Comparison of ENCODE assay signal across 18 cellular contexts in genomic region chr19:33297401-33298145, GRCh38. TPM values are rescaled to one million over a fixed set of nuclear protein-coding genes. Genes with fewer than 3 reads are reported as not detected.
DNase-seq lines count a peak whose midpoint lies in the region; ATAC-seq and TF ChIP-seq lines count a peak whose summit lies in the region.
"Had no signal": no experiment of that assay in that cellular context is flagged by ENCODE, and none has a peak within 500 bp of the region (broad histone marks: within the 10 kb centered on the region; RNA-seq: fewer than 3 reads in every experiment).

No MANE protein-coding gene starts in this region.

- no peaks in the 10 kb centered on the region for H3K36me3 Mint-ChIP-seq in activated CD8-positive, alpha-beta memory T cell treated with anti-CD3 and anti-CD28 coated beads, Interleukin-2, amount 10 ng/mL, durations not matched to agents 7 days and 5 days
- H3K36me3 Mint-ChIP-seq: CD8-positive, alpha-beta T cell; stimulated activated effector memory CD8-positive, alpha-beta T cell treated with anti-CD3 and anti-CD28 coated beads, Interleukin-12 subunit alpha, Interleukin-12 subunit beta, amount 100 ng/mL, for 72 hours had no signal

- no peak overlapping the region for H3K4me3 Mint-ChIP-seq in activated CD8-positive, alpha-beta memory T cell treated with anti-CD3 and anti-CD28 coated beads, Interleukin-2, amount 10 ng/mL, durations not matched to agents 7 days and 5 days
- H3K4me3 Mint-ChIP-seq: activated CD4-positive, alpha-beta T cell treated with anti-CD3 and anti-CD28 coated beads for 36 hours; CD8-positive, alpha-beta T cell; stimulated activated effector memory CD8-positive, alpha-beta T cell treated with anti-CD3 and anti-CD28 coated beads, Interleukin-12 subunit alpha, Interleukin-12 subunit beta, amount 100 ng/mL, for 72 hours had no signal

- H3K4me3 ChIP-seq in mucosa of descending colon (no peak overlapping the region), upper lobe of left lung (no peak overlapping the region)
- H3K4me3 ChIP-seq: A549, SJSA1, smooth muscle cell had no signal

- peaks cover 45% of the 10 kb centered on the region for H3K27me3 Mint-ChIP-seq in activated CD8-positive, alpha-beta memory T cell treated with anti-CD3 and anti-CD28 coated beads, Interleukin-2, amount 10 ng/mL, durations not matched to agents 7 days and 5 days

- WGBS in upper lobe of left lung, 2 donors: 66 to 77% methylated on average over 6 to 11 of the region's 11 CpGs

- ATAC-seq in activated CD8-positive, alpha-beta memory T cell treated with anti-CD3 and anti-CD28 coated beads, Interleukin-2, amount 10 ng/mL, durations not matched to agents 7 days and 5 days: no peak
- ATAC-seq in mucosa of descending colon (no peak), upper lobe of left lung (ENCODE audit: low FRiP score in 2 of 2) (no peak), HG03565 (IDR thresholded peaks at IDR 0.05; ENCODE audit: unreplicated experiment) (no peak)
- ATAC-seq: A549; activated CD4-positive, alpha-beta T cell treated with anti-CD3 and anti-CD28 coated beads for 36 hours; CD8-positive, alpha-beta T cell; stimulated activated effector memory CD8-positive, alpha-beta T cell treated with anti-CD3 and anti-CD28 coated beads, Interleukin-12 subunit alpha, Interleukin-12 subunit beta, amount 100 ng/mL, for 72 hours had no signal

- peak; percentile 43 for DNase-seq in activated CD8-positive, alpha-beta memory T cell treated with anti-CD3 and anti-CD28 coated beads, Interleukin-2, amount 50 U/mL, for 48 hours
- no peak for DNase-seq in activated CD8-positive, alpha-beta memory T cell treated with anti-CD3 and anti-CD28 coated beads, Interleukin-2, amount 10 ng/mL, durations not matched to agents 7 days and 5 days
- peak; percentile 47 for DNase-seq in ecto neural progenitor cell (ENCODE audit: low spot score)
- peak in 2 of 3 donors; percentile 29 to 40 for DNase-seq in mucosa of descending colon
- DNase-seq in upper lobe of left lung: peak in 1 of 2 donors; percentile 21
- DNase-seq in GF-D8 (lab: John Stamatoyannopoulos, UW): no peak
- no peak for DNase-seq in SW 1271 (lab: John Stamatoyannopoulos, UW)
- DNase-seq: activated CD4-positive, alpha-beta T cell treated with anti-CD3 and anti-CD28 coated beads for 36 hours; activated naive CD4-positive, alpha-beta T cell treated with Interleukin-2 at 50 U/mL for 16 hours; CD8-positive, alpha-beta T cell; dermis blood vessel endothelial cell; NCI-H446 treated with DMSO at 0.1 percent for 48 hours; T1000 had no signal

- intact Hi-C loops in mucosa of descending colon (cut with DNase I, micrococcal nuclease): no loop called here

- TF ChIP-seq POLR2A in upper lobe of left lung (IDR thresholded peaks at IDR 0.05): no peak

- CTCF ChIA-PET in activated CD8-positive, alpha-beta memory T cell treated with anti-CD3 and anti-CD28 coated beads, Interleukin-2, amount 10 ng/mL, durations not matched to agents 7 days and 5 days (lab: Charles Lee): interaction anchor here (1.2 kb wide), 2 partner anchors 62 to 109 kb away, joined by 4 to 5 read pairs; no protein-coding TSS in a partner anchor

- H3K27ac Mint-ChIP-seq in activated CD8-positive, alpha-beta memory T cell treated with anti-CD3 and anti-CD28 coated beads, Interleukin-2, amount 10 ng/mL, durations not matched to agents 7 days and 5 days: no peak overlapping the region
- H3K27ac Mint-ChIP-seq: activated CD4-positive, alpha-beta T cell treated with anti-CD3 and anti-CD28 coated beads for 36 hours; CD8-positive, alpha-beta T cell had no signal

- TF ChIP-seq CTCF in mucosa of descending colon (IDR thresholded peaks at IDR 0.05) (no peak), upper lobe of left lung (IDR thresholded peaks at IDR 0.05) (no peak)

- TF ChIP-seq EP300 in upper lobe of left lung (IDR thresholded peaks at IDR 0.05): no peak

- peak overlapping the region in 3 of 4 donors; percentile 46 to 94 (median 88) for H3K27ac ChIP-seq in upper lobe of left lung
- H3K27ac ChIP-seq: A549, SJSA1 had no signal

- H3K27me3 ChIP-seq in upper lobe of left lung: peaks cover 0 to 4% (median 0%) of the 10 kb centered on the region in 4 donors

- H3K9me3 ChIP-seq in mucosa of descending colon (no peaks in the 10 kb centered on the region), upper lobe of left lung (no peaks in the 10 kb centered on the region)
- H3K9me3 ChIP-seq: A549 had no signal

- H3K4me1 ChIP-seq in mucosa of descending colon (ENCODE audit: low read depth) (peaks cover 26% of the 10 kb centered on the region), upper lobe of left lung (peaks cover 11 to 59% (median 47%) of the 10 kb centered on the region in 4 donors)

- H3K4me1 Mint-ChIP-seq in activated CD8-positive, alpha-beta memory T cell treated with anti-CD3 and anti-CD28 coated beads, Interleukin-2, amount 10 ng/mL, durations not matched to agents 7 days and 5 days: no peaks in the 10 kb centered on the region
- H3K4me1 Mint-ChIP-seq: activated CD4-positive, alpha-beta T cell treated with anti-CD3 and anti-CD28 coated beads for 36 hours had no signal

- H3K36me3 ChIP-seq in mucosa of descending colon (ENCODE audit: low read depth) (no peaks in the 10 kb centered on the region), upper lobe of left lung (no peaks in the 10 kb centered on the region)
- H3K36me3 ChIP-seq: SJSA1 had no signal

- no peaks in the 10 kb centered on the region for H3K9me3 Mint-ChIP-seq in activated CD8-positive, alpha-beta memory T cell treated with anti-CD3 and anti-CD28 coated beads, Interleukin-2, amount 10 ng/mL, durations not matched to agents 7 days and 5 days (ENCODE audit: low read depth)
- H3K9me3 Mint-ChIP-seq: CD8-positive, alpha-beta T cell; stimulated activated effector memory CD8-positive, alpha-beta T cell treated with anti-CD3 and anti-CD28 coated beads, Interleukin-12 subunit alpha, Interleukin-12 subunit beta, amount 100 ng/mL, for 72 hours had no signal

RNA-seq across cellular contexts. Expression of gene CEBPA, which starts 4.8 kb away (rescaled TPM):
- under 1 TPM in 1 of 2 experiments, not detected in 1; 0.23 TPM for total RNA-seq in activated CD8-positive, alpha-beta memory T cell treated with anti-CD3 and anti-CD28 coated beads, Interleukin-2, amount 10 ng/mL, durations not matched to agents 7 days and 5 days
- total RNA-seq in mucosa of descending colon: 10 to 100 TPM; 30.1 to 73.2 (median 66.1) TPM
- 100 to 1,000 TPM in 3 of 6 donors, 10 to 100 TPM in 3; 53.5 to 183 (median 109) TPM for total RNA-seq in upper lobe of left lung

Comparison
In these comparisons a context has a peak if more than half of its experiments do, and no peak if none do; other contexts are left out.
1. DNase-seq: peak in activated CD8-positive, alpha-beta memory T cell treated with anti-CD3 and anti-CD28 coated beads, Interleukin-2, amount 50 U/mL, for 48 hours (single experiment), ecto neural progenitor cell (single experiment) and mucosa of descending colon (2 of 3); none in activated CD8-positive, alpha-beta memory T cell treated with anti-CD3 and anti-CD28 coated beads, Interleukin-2, amount 10 ng/mL, durations not matched to agents 7 days and 5 days (single experiment), GF-D8 (single experiment) and SW 1271 (0 of 2).
2. RNA of gene CEBPA, which starts 4.8 kb away (total RNA-seq): 53.5 to 183 TPM in upper lobe of left lung and 30.1 to 73.2 TPM in mucosa of descending colon; 0.23 TPM in activated CD8-positive, alpha-beta memory T cell treated with anti-CD3 and anti-CD28 coated beads, Interleukin-2, amount 10 ng/mL, durations not matched to agents 7 days and 5 days; every median in the first group is over 10 times any median in the second.